ENCODE assay signal across 8 cellular contexts in genomic region chr3:99842826-99843589, GRCh38. TPM values are rescaled to one million over a fixed set of nuclear protein-coding genes. Genes with fewer than 3 reads are reported as not detected.
DNase-seq lines count a peak whose midpoint lies in the region; ATAC-seq, FAIRE-seq and TF ChIP-seq lines count a peak whose summit lies in the region.

No MANE protein-coding gene starts in this region.

- intact Hi-C loops in pancreas (cut with DNase I) = loop anchor here in 1 of 3 donors (5.0 kb wide), 1 partner anchor 409 kb away; no protein-coding TSS in a partner anchor
- intact Hi-C loops in posterior cingulate gyrus (cut with DNase I) = loop anchor here (10.0 kb wide), 1 partner anchor 222 kb away; no protein-coding TSS in a partner anchor

- FAIRE-seq in pancreas (lab: Jason Lieb, UNC) = peak; percentile 23

- H3K27ac ChIP-seq in pancreas = peak overlapping the region in 2 of 4 donors; percentile 47 to 75

- peak; percentile 46 for ATAC-seq in GM18520 (IDR thresholded peaks at IDR 0.05; ENCODE audit: unreplicated experiment)
- ATAC-seq in SK-N-SH treated with all-trans-retinoic acid at 6 μM for 48 hours = peak; percentile 88
- peak; percentile 83 to 90 (median 86) for ATAC-seq in pancreas
- ATAC-seq in GM21526 (IDR thresholded peaks at IDR 0.05; ENCODE audit: low FRiP score, unreplicated experiment) = no peak

- WGBS in pancreas, 2 donors = 43 to 53% methylated on average over 2 of the region's 2 CpGs

- peak; percentile 67 for DNase-seq in AG10803 (ENCODE audit: low read depth)
- peak; percentile 57 to 77 for DNase-seq in Kasumi-1 (lab: John Stamatoyannopoulos, UW)
- DNase-seq in fibroblast of the aortic adventitia (ENCODE audit: low read depth) = peak; percentile 81
- no peak for DNase-seq in pancreas
- DNase-seq in posterior cingulate gyrus = no peak

- H3K4me1 ChIP-seq in pancreas = peaks cover 10 to 19% (median 14%) of the 10 kb centered on the region in 3 donors

- peak; percentile 79 for TF ChIP-seq CTCF in AG10803 (conservative IDR thresholded peaks at IDR 0.05; ENCODE audit: low read length)
- peak; percentile 66 for TF ChIP-seq CTCF in fibroblast of the aortic adventitia (IDR thresholded peaks at IDR 0.05; ENCODE audit: insufficient read depth, low read length)
- peak; percentile 9 to 34 (median 32) for TF ChIP-seq CTCF in pancreas (IDR thresholded peaks at IDR 0.05)

- no peak overlapping the region for H3K4me3 ChIP-seq in AG10803 (ENCODE audit: low read length)
- H3K4me3 ChIP-seq in fibroblast of the aortic adventitia (ENCODE audit: low read depth, low read length) = no peak overlapping the region
- peak overlapping the region in 1 of 4 donors; percentile 14 for H3K4me3 ChIP-seq in pancreas

- no peaks in the 10 kb centered on the region for H3K27me3 ChIP-seq in pancreas

- H3K9me3 ChIP-seq in pancreas = no peaks in the 10 kb centered on the region

- H3K36me3 ChIP-seq in pancreas = no peaks in the 10 kb centered on the region

TF ChIP-seq in SK-N-SH treated with all-trans-retinoic acid at 6 μM for 48 hours, 23 proteins besides CTCF, POLR2A, EP300 and RAD21:
- no peak for TF ChIP-seq ESRRG (CRISPR knock-in tag; IDR thresholded peaks at IDR 0.05)
- no peak for TF ChIP-seq BACH2 (CRISPR knock-in tag; IDR thresholded peaks at IDR 0.05; ENCODE audit: borderline replicate concordance)
- no peak for TF ChIP-seq ZFP3 (CRISPR knock-in tag; IDR thresholded peaks at IDR 0.05)
- TF ChIP-seq ZC3H10 (CRISPR knock-in tag; IDR thresholded peaks at IDR 0.05) = no peak
- TF ChIP-seq ZNF70 (CRISPR knock-in tag; IDR thresholded peaks at IDR 0.05) = no peak
- no peak for TF ChIP-seq GLIS3 (CRISPR knock-in tag; IDR thresholded peaks at IDR 0.05)
- TF ChIP-seq CSRNP3 (CRISPR knock-in tag; IDR thresholded peaks at IDR 0.05) = no peak
- TF ChIP-seq ARNTL (CRISPR knock-in tag; IDR thresholded peaks at IDR 0.05; ENCODE audit: borderline replicate concordance, low read depth) = no peak
- no peak for TF ChIP-seq ZNF8 (CRISPR knock-in tag; IDR thresholded peaks at IDR 0.05)
- no peak for TF ChIP-seq RARB (CRISPR knock-in tag; IDR thresholded peaks at IDR 0.05)
- no peak for TF ChIP-seq PATZ1 (CRISPR knock-in tag; IDR thresholded peaks at IDR 0.05; ENCODE audit: borderline replicate concordance)
- TF ChIP-seq SNAI2 (CRISPR knock-in tag; IDR thresholded peaks at IDR 0.05) = no peak
- no peak for TF ChIP-seq ISL1 (CRISPR knock-in tag; IDR thresholded peaks at IDR 0.05)

RNA-seq across cellular contexts. Expression of gene CMSS1, which starts 25.3 kb away (rescaled TPM):
- 20.1 and 27.8 TPM in 2 replicates for total RNA-seq in fibroblast of the aortic adventitia (ENCODE audit: low replicate concordance)
- 10 to 100 TPM; 14.4 to 29.9 (median 15.9) TPM for total RNA-seq in pancreas
- polyA plus RNA-seq in pancreas = 10 to 100 TPM; 15.0 to 19.7 TPM

Comparison
In these comparisons a context has a peak if more than half of its experiments do, and no peak if none do; other contexts are left out.
1. DNase-seq: peak in AG10803 (single experiment), Kasumi-1 (2 of 2) and fibroblast of the aortic adventitia (single experiment); none in pancreas (0 of 6) and posterior cingulate gyrus (0 of 10).
2. Peak in every context shown above with its lines, with median percentiles within 50 percentile points of each other: CTCF ChIP-seq.